1 cellular context compared by ENCODE assay signal in the genomic region with DNA sequence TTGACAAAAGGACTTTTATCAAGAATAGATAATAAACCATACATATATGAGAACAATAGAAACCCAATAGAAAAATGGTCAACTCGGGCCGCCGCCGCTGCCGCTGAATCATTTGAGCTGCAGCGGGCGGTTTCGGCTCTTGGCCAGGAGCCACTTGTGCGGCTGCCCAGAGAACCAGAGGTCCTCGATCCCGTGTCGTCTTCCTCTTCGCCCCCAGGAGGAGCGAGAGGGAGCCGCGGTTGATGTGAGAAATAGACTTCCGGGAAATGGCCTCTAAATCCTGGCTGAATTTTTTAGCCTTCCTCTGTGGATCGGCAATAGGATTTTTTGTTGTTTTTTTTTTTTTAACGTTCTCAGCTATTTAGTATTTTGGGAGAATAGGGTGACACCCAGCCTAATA.
TF ChIP-seq lines count a peak whose summit lies in the region.

No MANE protein-coding gene starts in this region.

TF ChIP-seq in K562, 482 proteins besides CTCF, POLR2A, EP300 and RAD21 (continued from another document and continues in another):
- no peak for TF ChIP-seq AFF4 (CRISPR knock-in tag; IDR thresholded peaks at IDR 0.05)
- 0 out of 2 replicates have a peak, but pooled peaks have one; percentile 67 for TF ChIP-seq SOX6 (IDR thresholded peaks at IDR 0.05)
- TF ChIP-seq ELF1 (tag; IDR thresholded peaks at IDR 0.05): peak; percentile 86
- peak; percentile 22; the same call in 1 of the 2 replicates for TF ChIP-seq ESRRA (IDR thresholded peaks at IDR 0.05; ENCODE audit: borderline replicate concordance, low read depth)
- peak; percentile 49; the same call in 1 of the 2 replicates for TF ChIP-seq GABPB1 (CRISPR knock-in tag; IDR thresholded peaks at IDR 0.05)
- TF ChIP-seq SMC3 (conservative IDR thresholded peaks at IDR 0.05; ENCODE audit: insufficient read depth, low read depth, low read length): 0 out of 2 replicates have a peak, but pooled peaks have one; percentile 13
- TF ChIP-seq UBTF (IDR thresholded peaks at IDR 0.05; ENCODE audit: borderline replicate concordance in 1 of 2, low read depth in 2 of 2, low read length in 2 of 2): peak in 1 of 2 experiments; percentile 84; a peak in 2 of 4 replicates
- TF ChIP-seq BHLHE40 (IDR thresholded peaks at IDR 0.05; ENCODE audit: low read length): peak; percentile 70
- TF ChIP-seq L3MBTL2 (IDR thresholded peaks at IDR 0.05): peak; percentile 48; the same call in 1 of the 2 replicates
- TF ChIP-seq NCOA2 (IDR thresholded peaks at IDR 0.05; ENCODE audit: partially characterized antibody in 2 of 2): no peak
- peak; percentile 94 for TF ChIP-seq NFIC (IDR thresholded peaks at IDR 0.05)
- peak; percentile 55 for TF ChIP-seq FOSL1 (tag; conservative IDR thresholded peaks at IDR 0.05)
- TF ChIP-seq ETV1 (tag; conservative IDR thresholded peaks at IDR 0.05; ENCODE audit: low read depth): peak; percentile 52
- 0 out of 2 replicates have a peak, but pooled peaks have one; percentile 29 for TF ChIP-seq POLR2AphosphoS5 (IDR thresholded peaks at IDR 0.05; ENCODE audit: control insufficient read depth, insufficient read depth, low read depth, low read length)
- TF ChIP-seq, protein P1, sequence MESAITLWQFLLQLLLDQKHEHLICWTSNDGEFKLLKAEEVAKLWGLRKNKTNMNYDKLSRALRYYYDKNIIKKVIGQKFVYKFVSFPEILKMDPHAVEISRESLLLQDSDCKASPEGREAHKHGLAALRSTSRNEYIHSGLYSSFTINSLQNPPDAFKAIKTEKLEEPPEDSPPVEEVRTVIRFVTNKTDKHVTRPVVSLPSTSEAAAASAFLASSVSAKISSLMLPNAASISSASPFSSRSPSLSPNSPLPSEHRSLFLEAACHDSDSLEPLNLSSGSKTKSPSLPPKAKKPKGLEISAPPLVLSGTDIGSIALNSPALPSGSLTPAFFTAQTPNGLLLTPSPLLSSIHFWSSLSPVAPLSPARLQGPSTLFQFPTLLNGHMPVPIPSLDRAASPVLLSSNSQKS (CRISPR knock-in tag; IDR thresholded peaks at IDR 0.05): no peak
- peak; percentile 62; the same call in 1 of the 2 replicates for TF ChIP-seq ZBTB40 (IDR thresholded peaks at IDR 0.05)
- no peak for TF ChIP-seq ZBTB40 (CRISPR knock-in tag; IDR thresholded peaks at IDR 0.05)
- TF ChIP-seq TFAP4 (CRISPR knock-in tag; IDR thresholded peaks at IDR 0.05; ENCODE audit: borderline replicate concordance): peak; percentile 26; the same call in 1 of the 2 replicates
- no peak for TF ChIP-seq CHD4 (IDR thresholded peaks at IDR 0.05; ENCODE audit: insufficient read depth, insufficient replicate concordance, low read depth, low read length, poor library complexity, severe bottlenecking)
- TF ChIP-seq SRSF3 (IDR thresholded peaks at IDR 0.05; ENCODE audit: insufficient read depth, low read length): no peak
- TF ChIP-seq CTBP1 (IDR thresholded peaks at IDR 0.05; ENCODE audit: borderline replicate concordance): peak; percentile 21; the same call in 1 of the 2 replicates
- TF ChIP-seq ADNP (tag; IDR thresholded peaks at IDR 0.05): no peak
- TF ChIP-seq GABPA (tag; conservative IDR thresholded peaks at IDR 0.05; ENCODE audit: low read depth): peak; percentile 71
- TF ChIP-seq HDAC1 (IDR thresholded peaks at IDR 0.05): no peak
- TF ChIP-seq CC2D1A (IDR thresholded peaks at IDR 0.05): peak; percentile 83
- peak in 2 of 3 experiments; percentile 74 to 88 for TF ChIP-seq YY1 (IDR thresholded peaks at IDR 0.05; ENCODE audit: borderline replicate concordance in 1 of 3, control insufficient read depth in 1 of 3, extremely low read depth in 1 of 3, insufficient read depth in 3 of 3, insufficient read length in 1 of 3, insufficient replicate concordance in 2 of 3, low read depth in 1 of 3, low read length in 2 of 3)
- 0 out of 2 replicates have a peak, but pooled peaks have one; percentile 42 for TF ChIP-seq SMARCA4 (IDR thresholded peaks at IDR 0.05)
- 0 out of 4 replicates have a peak, but pooled peaks of 1 of the 2 experiments have one; percentile 35 for TF ChIP-seq ARNT (IDR thresholded peaks at IDR 0.05)
- TF ChIP-seq NFRKB (IDR thresholded peaks at IDR 0.05; ENCODE audit: low read depth): 0 out of 2 replicates have a peak, but pooled peaks have one; percentile 50
- TF ChIP-seq KDM2B (CRISPR knock-in tag; IDR thresholded peaks at IDR 0.05): no peak
- TF ChIP-seq MLLT1 (IDR thresholded peaks at IDR 0.05): peak in 1 of 2 experiments; percentile 61; a peak in 1 of 4 replicates
- TF ChIP-seq, protein P2, sequence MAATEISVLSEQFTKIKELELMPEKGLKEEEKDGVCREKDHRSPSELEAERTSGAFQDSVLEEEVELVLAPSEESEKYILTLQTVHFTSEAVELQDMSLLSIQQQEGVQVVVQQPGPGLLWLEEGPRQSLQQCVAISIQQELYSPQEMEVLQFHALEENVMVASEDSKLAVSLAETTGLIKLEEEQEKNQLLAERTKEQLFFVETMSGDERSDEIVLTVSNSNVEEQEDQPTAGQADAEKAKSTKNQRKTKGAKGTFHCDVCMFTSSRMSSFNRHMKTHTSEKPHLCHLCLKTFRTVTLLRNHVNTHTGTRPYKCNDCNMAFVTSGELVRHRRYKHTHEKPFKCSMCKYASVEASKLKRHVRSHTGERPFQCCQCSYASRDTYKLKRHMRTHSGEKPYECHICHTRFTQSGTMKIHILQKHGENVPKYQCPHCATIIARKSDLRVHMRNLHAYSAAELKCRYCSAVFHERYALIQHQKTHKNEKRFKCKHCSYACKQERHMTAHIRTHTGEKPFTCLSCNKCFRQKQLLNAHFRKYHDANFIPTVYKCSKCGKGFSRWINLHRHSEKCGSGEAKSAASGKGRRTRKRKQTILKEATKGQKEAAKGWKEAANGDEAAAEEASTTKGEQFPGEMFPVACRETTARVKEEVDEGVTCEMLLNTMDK (IDR thresholded peaks at IDR 0.05; ENCODE audit: borderline replicate concordance, insufficient read depth, low read depth, low read length, poor library complexity, severe bottlenecking): peak; percentile 53
- TF ChIP-seq TEAD4 (IDR thresholded peaks at IDR 0.05; ENCODE audit: low read length): peak; percentile 36; the same call in 1 of the 2 replicates
- no peak for TF ChIP-seq TEAD4 (CRISPR knock-in tag; IDR thresholded peaks at IDR 0.05; ENCODE audit: borderline replicate concordance)
